Comparison of ENCODE assay signal across 20 cellular contexts in genomic region chr1:192814805-192815204, GRCh38.
"Had no signal": no experiment of that assay in that cellular context is flagged by ENCODE, and none has a peak within 500 bp of the region (broad histone marks: within the 10 kb centered on the region; RNA-seq: fewer than 3 reads in every experiment).

No MANE protein-coding gene starts in this region.

- H3K27ac ChIP-seq: breast epithelium had no signal

- H3K27ac Mint-ChIP-seq: activated CD4-positive, alpha-beta memory T cell treated with anti-CD3 and anti-CD28 coated beads, Interleukin-2, amount 10 ng/mL, durations not matched to agents 7 days and 5 days; activated CD4-positive, alpha-beta T cell treated with anti-CD3 and anti-CD28 coated beads, Interleukin-2, amount 10 ng/mL, durations not matched to agents 7 days and 5 days; activated naive CD4-positive, alpha-beta T cell treated with anti-CD3 and anti-CD28 coated beads, Interleukin-2, amount 50 U/mL, for 24 hours; activated naive CD8-positive, alpha-beta T cell treated with anti-CD3 and anti-CD28 coated beads, Interleukin-2, amount 50 U/mL, for 24 hours; activated T-helper 2 cell treated with anti-CD3 and anti-CD28 coated beads, Interferon-gamma antibody, Interleukin-2, Interleukin-4, amounts not matched to agents 10 μg/mL and 5 μg/mL and 100 μg/mL, durations not matched to agents 14 hours and 24 hours and 36 hours; endodermal cell; nephron; progenitor cell of endocrine pancreas; WTC11 had no signal

- H3K27me3 Mint-ChIP-seq: activated CD4-positive, alpha-beta memory T cell treated with anti-CD3 and anti-CD28 coated beads, Interleukin-2, amount 10 ng/mL, durations not matched to agents 7 days and 5 days; activated CD4-positive, alpha-beta T cell treated with anti-CD3 and anti-CD28 coated beads, Interleukin-2, amount 10 ng/mL, durations not matched to agents 7 days and 5 days; activated naive CD4-positive, alpha-beta T cell treated with anti-CD3 and anti-CD28 coated beads, Interleukin-2, amount 50 U/mL, for 24 hours; activated naive CD8-positive, alpha-beta T cell treated with anti-CD3 and anti-CD28 coated beads, Interleukin-2, amount 50 U/mL, for 24 hours had no signal

- H3K4me3 ChIP-seq: breast epithelium, transverse colon had no signal

- H3K4me1 ChIP-seq: breast epithelium had no signal

- DNase-seq: activated CD4-positive, alpha-beta memory T cell treated with anti-CD3 and anti-CD28 coated beads, Interleukin-2, amount 10 ng/mL, durations not matched to agents 7 days and 5 days; activated CD4-positive, alpha-beta T cell treated with anti-CD3 and anti-CD28 coated beads for 1 hour; activated CD4-positive, alpha-beta T cell treated with anti-CD3 and anti-CD28 coated beads, Interleukin-2, amount 10 ng/mL, durations not matched to agents 7 days and 5 days; activated naive CD8-positive, alpha-beta T cell treated with anti-CD3 and anti-CD28 coated beads, Interleukin-2, amount 50 U/mL, for 24 hours; activated T-cell treated with anti-CD3 and anti-CD28 coated beads, Interleukin-2, amount 50 U/mL, for 4 hours; central memory CD4-positive, alpha-beta T cell; endodermal cell; glutamatergic neuron; left cardiac atrium; mammary epithelial cell; retina; stimulated activated naive CD4-positive, alpha-beta T cell treated with Interleukin-2 at 50 U/mL for 16 hours; T-helper 2 cell; transverse colon had no signal

- ATAC-seq: activated naive CD8-positive, alpha-beta T cell treated with anti-CD3 and anti-CD28 coated beads, Interleukin-2, amount 50 U/mL, for 24 hours; activated T-cell treated with anti-CD3 and anti-CD28 coated beads, Interleukin-2, amount 50 U/mL, for 4 hours; left cardiac atrium; WTC11 had no signal

- H3K9me3 ChIP-seq: breast epithelium, transverse colon had no signal

- H3K36me3 ChIP-seq: breast epithelium, transverse colon had no signal

- H3K4me3 Mint-ChIP-seq: activated CD4-positive, alpha-beta memory T cell treated with anti-CD3 and anti-CD28 coated beads, Interleukin-2, amount 10 ng/mL, durations not matched to agents 7 days and 5 days; activated CD4-positive, alpha-beta T cell treated with anti-CD3 and anti-CD28 coated beads, Interleukin-2, amount 10 ng/mL, durations not matched to agents 7 days and 5 days; activated naive CD4-positive, alpha-beta T cell treated with anti-CD3 and anti-CD28 coated beads, Interleukin-2, amount 50 U/mL, for 24 hours; activated naive CD8-positive, alpha-beta T cell treated with anti-CD3 and anti-CD28 coated beads, Interleukin-2, amount 50 U/mL, for 24 hours; activated T-cell treated with anti-CD3 and anti-CD28 coated beads, Interleukin-2, amount 50 U/mL, for 4 hours; endodermal cell; nephron; WTC11 had no signal

- H3K9me3 Mint-ChIP-seq: activated CD4-positive, alpha-beta memory T cell treated with anti-CD3 and anti-CD28 coated beads, Interleukin-2, amount 10 ng/mL, durations not matched to agents 7 days and 5 days; activated CD4-positive, alpha-beta T cell treated with anti-CD3 and anti-CD28 coated beads, Interleukin-2, amount 10 ng/mL, durations not matched to agents 7 days and 5 days; activated naive CD4-positive, alpha-beta T cell treated with anti-CD3 and anti-CD28 coated beads, Interleukin-2, amount 50 U/mL, for 24 hours; activated naive CD8-positive, alpha-beta T cell treated with anti-CD3 and anti-CD28 coated beads, Interleukin-2, amount 50 U/mL, for 24 hours; activated T-cell treated with anti-CD3 and anti-CD28 coated beads, Interleukin-2, amount 50 U/mL, for 4 hours; activated T-helper 2 cell treated with anti-CD3 and anti-CD28 coated beads, Interferon-gamma antibody, Interleukin-2, Interleukin-4, amounts not matched to agents 10 μg/mL and 5 μg/mL and 100 μg/mL, durations not matched to agents 14 hours and 24 hours and 36 hours; endodermal cell; nephron; WTC11 had no signal

- H3K27me3 ChIP-seq: breast epithelium, transverse colon had no signal
